8 cellular contexts compared by ENCODE assay signal in genomic region chr19:8575467-8575997, GRCh38. TPM values are rescaled to one million over a fixed set of nuclear protein-coding genes. Genes with fewer than 3 reads are reported as not detected.
DNase-seq lines count a peak whose midpoint lies in the region; ATAC-seq and TF ChIP-seq lines count a peak whose summit lies in the region.
"Had no signal": no experiment of that assay in that cellular context is flagged by ENCODE, and none has a peak within 500 bp of the region (broad histone marks: within the 10 kb centered on the region; RNA-seq: fewer than 3 reads in every experiment).

No MANE protein-coding gene starts in this region.

- peak overlapping the region; percentile 49 for H3K4ac ChIP-seq in IMR-90 (ENCODE audit: low read depth, low read length)

- intact Hi-C loops in IMR-90 (cut with micrococcal nuclease), result loop anchor here (5.0 kb wide), 1 partner anchor 163 kb away; the partner anchor contains the start of gene MARCHF2
- intact Hi-C loops in thyroid gland (cut with DNase I), result no loop called here

- H2BK5ac ChIP-seq in IMR-90 (ENCODE audit: low read depth, low read length, poor library complexity, severe bottlenecking), result no peak overlapping the region

- H3K4me1 ChIP-seq in IMR-90 (ENCODE audit: control insufficient read depth, insufficient read depth, low read length), result peaks cover 9% of the 10 kb centered on the region
- H3K4me1 ChIP-seq in endodermal cell (ENCODE audit: control insufficient read depth, insufficient read depth, low read length), result peaks cover 5% of the 10 kb centered on the region
- H3K4me1 ChIP-seq in thyroid gland, result no peaks in the 10 kb centered on the region

- 39% methylated on average over 3 of the region's 10 CpGs; no CpG with 5 or more reads in 1 of the 2 experiments for WGBS in IMR-90 (ENCODE audit: extremely low coverage in 2 of 2, insufficient read length in 1 of 2), 2 experiments
- whole genome bisulfite sequencing in endodermal cell (ENCODE audit: insufficient coverage in 1 of 2, insufficient read length in 1 of 2), 2 experiments, result 59 to 66% methylated on average over 7 to 10 of the region's 10 CpGs
- 33 to 41% methylated on average over 10 of the region's 10 CpGs for WGBS in thyroid gland, 2 donors

- H3K18ac ChIP-seq in IMR-90 (ENCODE audit: low read depth, low read length), result no peak overlapping the region

- H3K4me2 ChIP-seq in IMR-90 (ENCODE audit: low read depth, low read length), result no peak overlapping the region

- H3K9me1 ChIP-seq in IMR-90 (ENCODE audit: insufficient read depth, low read length), result peaks cover 9% of the 10 kb centered on the region

- POLR2A ChIA-PET in IMR-90 (lab: Charles Lee; ENCODE audit: unreplicated experiment), result no interaction called here

- H3K9me3 Mint-ChIP-seq in endodermal cell (no peaks in the 10 kb centered on the region), glutamatergic neuron (ENCODE audit: unreplicated experiment) (peaks cover 2% of the 10 kb centered on the region)
- peaks cover 9% of the 10 kb centered on the region for H3K9me3 Mint-ChIP-seq in stimulated activated memory B cell treated with anti-CD40 and anti-IgM and Interleukin-4, amounts not matched to agents 10 μg/mL and 1 μg/mL and 100 μg/mL, for 72 hours

- peak; percentile 35 for DNase-seq in IMR-90
- peak; percentile 30 for DNase-seq in activated CD4-positive, alpha-beta T cell treated with anti-CD3 and anti-CD28 coated beads for 1 hour
- DNase-seq in endodermal cell, result peak; percentile 65
- no peak for DNase-seq in thyroid gland
- DNase-seq in glutamatergic neuron, result no peak
- no peak for DNase-seq in NCI-H2196 (lab: John Stamatoyannopoulos, UW; ENCODE audit: unreplicated experiment)

- peak overlapping the region; percentile 33; the same call in 1 of the 2 replicates for H2AK5ac ChIP-seq in IMR-90 (ENCODE audit: low read depth, low read length)

- H3K27ac ChIP-seq in IMR-90 (ENCODE audit: insufficient read depth, low read length), result no peak overlapping the region
- no peak overlapping the region for H3K27ac ChIP-seq in endodermal cell (ENCODE audit: low read depth, low read length)
- H3K27ac ChIP-seq in thyroid gland, result no peak overlapping the region

- ATAC-seq in IMR-90 (ENCODE audit: low read depth), result peak; percentile 7; the same call in 1 of the 2 replicates
- ATAC-seq in stimulated activated memory B cell treated with anti-CD40 and anti-IgM and Interleukin-4, amounts not matched to agents 10 μg/mL and 1 μg/mL and 100 μg/mL, for 72 hours, result no peak

- peak overlapping the region in 1 of 2 experiments; percentile 1; a peak in 1 of 4 replicates for H4K8ac ChIP-seq in IMR-90 (ENCODE audit: low read depth in 2 of 2, low read length in 2 of 2)

- no peak overlapping the region for H3K56ac ChIP-seq in IMR-90 (ENCODE audit: extremely low read depth, insufficient read depth, low read length)

- CTCF ChIA-PET in IMR-90 (lab: Yijun Ruan, JAX), result no interaction called here

- H2BK120ac ChIP-seq in IMR-90 (ENCODE audit: low read depth, low read length), result peak overlapping the region; percentile 68

- peak overlapping the region; percentile 82; the same call in 1 of the 2 replicates for H2BK20ac ChIP-seq in IMR-90 (ENCODE audit: low read depth, low read length)

- no peak overlapping the region; the same call in 2 of the 3 replicates for H2BK15ac ChIP-seq in IMR-90 (ENCODE audit: low read depth, low read length)

- H4K20me1 ChIP-seq in IMR-90 (ENCODE audit: insufficient read depth, low read length), result no peaks in the 10 kb centered on the region

- H3K9me3 ChIP-seq in IMR-90 (ENCODE audit: control insufficient read depth, insufficient read depth, low read length) (no peaks in the 10 kb centered on the region), endodermal cell (ENCODE audit: control insufficient read depth, low read length) (no peaks in the 10 kb centered on the region), thyroid gland (no peaks in the 10 kb centered on the region)

- peak overlapping the region; percentile 51; the same call in 1 of the 2 replicates for H3K14ac ChIP-seq in IMR-90 (replicated peaks; ENCODE audit: low read depth, low read length)

- TF ChIP-seq POLR2A in IMR-90 (IDR thresholded peaks at IDR 0.05; ENCODE audit: low read depth, low read length) (no peak), thyroid gland (IDR thresholded peaks at IDR 0.05) (no peak)

- H3K79me1 ChIP-seq in IMR-90 (ENCODE audit: low read depth in 1 of 2, low read length in 2 of 2), result no peaks in the 10 kb centered on the region

- H2AK9ac ChIP-seq in IMR-90 (replicated peaks; ENCODE audit: low read depth, low read length, poor library complexity), result peak overlapping the region; percentile 65

- H4K5ac ChIP-seq in IMR-90 (ENCODE audit: low read depth, low read length), result no peak overlapping the region

- H3K27ac Mint-ChIP-seq in endodermal cell (no peak overlapping the region), glutamatergic neuron (ENCODE audit: unreplicated experiment) (no peak overlapping the region)
- H3K27ac Mint-ChIP-seq in stimulated activated memory B cell treated with anti-CD40 and anti-IgM and Interleukin-4, amounts not matched to agents 10 μg/mL and 1 μg/mL and 100 μg/mL, for 72 hours, result peak overlapping the region; percentile 84

- H3K9ac ChIP-seq in IMR-90 (ENCODE audit: low read depth, low read length) (no peak overlapping the region), endodermal cell (ENCODE audit: extremely low read depth, low read length, poor library complexity, severe bottlenecking) (no peak overlapping the region)

- in situ Hi-C loops in IMR-90 (cut with MboI; ENCODE audit: low sequenced_read_pairs), result loop anchor here (5.0 kb wide), 1 partner anchor 253 kb away; the partner anchor contains the start of genes NDUFA7 and RPS28

- H3K27me3 ChIP-seq in IMR-90 (ENCODE audit: control insufficient read depth, insufficient read depth, low read length) (no peaks in the 10 kb centered on the region), endodermal cell (ENCODE audit: control insufficient read depth, insufficient read depth, low read length, poor library complexity, severe bottlenecking) (no peaks in the 10 kb centered on the region), thyroid gland (no peaks in the 10 kb centered on the region)

- H3K27me3 Mint-ChIP-seq in endodermal cell (ENCODE audit: insufficient read depth), result peaks cover 24% of the 10 kb centered on the region
- no peaks in the 10 kb centered on the region for H3K27me3 Mint-ChIP-seq in stimulated activated memory B cell treated with anti-CD40 and anti-IgM and Interleukin-4, amounts not matched to agents 10 μg/mL and 1 μg/mL and 100 μg/mL, for 72 hours
- H3K27me3 Mint-ChIP-seq in glutamatergic neuron (ENCODE audit: unreplicated experiment), result peaks cover 3% of the 10 kb centered on the region

- no peak overlapping the region for H3K4me3 Mint-ChIP-seq in endodermal cell
- H3K4me3 Mint-ChIP-seq in stimulated activated memory B cell treated with anti-CD40 and anti-IgM and Interleukin-4, amounts not matched to agents 10 μg/mL and 1 μg/mL and 100 μg/mL, for 72 hours, result peak overlapping the region; percentile 89
- H3K4me3 Mint-ChIP-seq in glutamatergic neuron (ENCODE audit: unreplicated experiment), result no peak overlapping the region

- TF ChIP-seq CTCF in IMR-90 (conservative IDR thresholded peaks at IDR 0.05; ENCODE audit: low read depth, low read length), result no peak
- TF ChIP-seq CTCF in endodermal cell (conservative IDR thresholded peaks at IDR 0.05), result no peak
- TF ChIP-seq CTCF in thyroid gland (IDR thresholded peaks at IDR 0.05), result no peak
- TF ChIP-seq CTCF in glutamatergic neuron (IDR thresholded peaks at IDR 0.05; ENCODE audit: partially characterized antibody, unreplicated experiment), result no peak

- H3K36me3 ChIP-seq in IMR-90 (ENCODE audit: control insufficient read depth, insufficient read depth, low read length) (no peaks in the 10 kb centered on the region), endodermal cell (ENCODE audit: control insufficient read depth, insufficient read depth, low read length) (no peaks in the 10 kb centered on the region), thyroid gland (no peaks in the 10 kb centered on the region)

- H3K36me3 Mint-ChIP-seq in endodermal cell (ENCODE audit: low read depth) (no peaks in the 10 kb centered on the region), glutamatergic neuron (ENCODE audit: unreplicated experiment) (no peaks in the 10 kb centered on the region)
- H3K36me3 Mint-ChIP-seq in stimulated activated memory B cell treated with anti-CD40 and anti-IgM and Interleukin-4, amounts not matched to agents 10 μg/mL and 1 μg/mL and 100 μg/mL, for 72 hours, result peaks cover 24% of the 10 kb centered on the region

- no peak overlapping the region; the same call in 1 of the 2 replicates for H4K91ac ChIP-seq in IMR-90 (ENCODE audit: insufficient read depth, low read depth, low read length)

- no peak overlapping the region for H3K4me3 ChIP-seq in IMR-90 (ENCODE audit: insufficient read depth, low read depth, low read length)
- H3K4me3 ChIP-seq in endodermal cell (ENCODE audit: low read length), result no peak overlapping the region
- no peak overlapping the region for H3K4me3 ChIP-seq in thyroid gland (replicated peaks in 1 of 3)

- BruUV-seq in IMR-90 (replicated peaks; lab: Mats Ljungman, UMichigan), result no TSS peak

- dilution Hi-C loops in IMR-90 (cut with HindIII; ENCODE audit: low sequenced_read_pairs, unreplicated experiment), result no loop called here

- H3K4me1 Mint-ChIP-seq in endodermal cell (peaks cover 4% of the 10 kb centered on the region), glutamatergic neuron (ENCODE audit: low read depth, unreplicated experiment) (no peaks in the 10 kb centered on the region)
- peaks cover 90% of the 10 kb centered on the region for H3K4me1 Mint-ChIP-seq in stimulated activated memory B cell treated with anti-CD40 and anti-IgM and Interleukin-4, amounts not matched to agents 10 μg/mL and 1 μg/mL and 100 μg/mL, for 72 hours

- H2AFZ ChIP-seq in IMR-90 (replicated peaks; ENCODE audit: low read length, poor library complexity), result peak overlapping the region; percentile 87

- TF ChIP-seq RAD21 in IMR-90 (IDR thresholded peaks at IDR 0.05; ENCODE audit: low read length), result no peak

- 0 out of 2 replicates have a peak overlapping the region, but pooled peaks have one; percentile 1 for H3K23ac ChIP-seq in IMR-90 (ENCODE audit: low read depth, low read length)

RNA-seq across cellular contexts. Expression of gene MYO1F, which starts 1.7 kb away (rescaled TPM):
- under 0.01 and 0.18 TPM in 2 replicates for total RNA-seq in IMR-90 (2012; rRNA removed)
- 0.14 TPM in 2 replicates for polyA plus RNA-seq in IMR-90 (2012; rRNA removed)
- polyA plus RNA-seq in IMR-90 (2012; cell fraction: cytosol; rRNA removed), result 0.19 and 0.21 TPM in 2 replicates
- polyA plus RNA-seq in IMR-90 (2012; cell fraction: nucleus; rRNA removed; ENCODE audit: low replicate concordance), result 0.32 and 0.54 TPM in 2 replicates
- 1 to 10 TPM in 1 of 2 donors, under 1 TPM in 1; 0.57 to 1.1 TPM for total RNA-seq in endodermal cell
- 0.68 TPM for polyA plus RNA-seq in endodermal cell (2013, experiment 1 of 2)
- 0.33 TPM for polyA plus RNA-seq in endodermal cell (2013, experiment 2 of 2)
- 10 to 100 TPM in 1 of 4 donors, 1 to 10 TPM in 3; 5.1 to 21.5 (median 6.0) TPM for total RNA-seq in thyroid gland
- 0.10 TPM for total RNA-seq in glutamatergic neuron (ENCODE audit: unreplicated experiment)

RNA-seq across cellular contexts. Expression of gene ADAMTS10, which starts 35.0 kb away (rescaled TPM):
- total RNA-seq in IMR-90 (2012; rRNA removed) (2.8 and 3.4 TPM in 2 replicates), endodermal cell (10 to 100 TPM; 19.3 to 35.9 TPM), thyroid gland (10 to 100 TPM in 3 of 4 donors, 1 to 10 TPM in 1; 7.6 to 20.9 (median 14.7) TPM), glutamatergic neuron (ENCODE audit: unreplicated experiment) (87.6 TPM)
- polyA plus RNA-seq in IMR-90 (2012; rRNA removed), result 11.5 and 15.1 TPM in 2 replicates
- 5.2 and 8.3 TPM in 2 replicates for polyA plus RNA-seq in IMR-90 (2012; cell fraction: cytosol; rRNA removed)
- polyA plus RNA-seq in IMR-90 (2012; cell fraction: nucleus; rRNA removed; ENCODE audit: low replicate concordance), result 168 and 325 TPM in 2 replicates
- 45.0 TPM for polyA plus RNA-seq in endodermal cell (2013, experiment 1 of 2)
- polyA plus RNA-seq in endodermal cell (2013, experiment 2 of 2), result 37.3 TPM

RNA-seq across cellular contexts. Expression of gene NFILZ, which starts 54.9 kb away (rescaled TPM):
- total RNA-seq in IMR-90 (2012; rRNA removed) (not detected in 2 replicates), endodermal cell (not detected), thyroid gland (not detected), glutamatergic neuron (ENCODE audit: unreplicated experiment) (not detected)
- not detected in 2 replicates for polyA plus RNA-seq in IMR-90 (2012; rRNA removed)
- not detected in 2 replicates for polyA plus RNA-seq in IMR-90 (2012; cell fraction: cytosol; rRNA removed)
- polyA plus RNA-seq in IMR-90 (2012; cell fraction: nucleus; rRNA removed; ENCODE audit: low replicate concordance), result not detected in 2 replicates
- polyA plus RNA-seq in endodermal cell (2013, experiment 1 of 2), result not detected
- not detected for polyA plus RNA-seq in endodermal cell (2013, experiment 2 of 2)
- total RNA-seq: pulmonary artery endothelial cell had no signal

Comparison
In these comparisons a context has a peak if more than half of its experiments do, and no peak if none do; other contexts are left out.
1. DNase-seq: peak in IMR-90 (single experiment), activated CD4-positive, alpha-beta T cell treated with anti-CD3 and anti-CD28 coated beads for 1 hour (single experiment) and endodermal cell (single experiment); none in thyroid gland (0 of 2), glutamatergic neuron (single experiment) and NCI-H2196 (single experiment).